ENCODE assay signal across 14 cellular contexts in the genomic region with DNA sequence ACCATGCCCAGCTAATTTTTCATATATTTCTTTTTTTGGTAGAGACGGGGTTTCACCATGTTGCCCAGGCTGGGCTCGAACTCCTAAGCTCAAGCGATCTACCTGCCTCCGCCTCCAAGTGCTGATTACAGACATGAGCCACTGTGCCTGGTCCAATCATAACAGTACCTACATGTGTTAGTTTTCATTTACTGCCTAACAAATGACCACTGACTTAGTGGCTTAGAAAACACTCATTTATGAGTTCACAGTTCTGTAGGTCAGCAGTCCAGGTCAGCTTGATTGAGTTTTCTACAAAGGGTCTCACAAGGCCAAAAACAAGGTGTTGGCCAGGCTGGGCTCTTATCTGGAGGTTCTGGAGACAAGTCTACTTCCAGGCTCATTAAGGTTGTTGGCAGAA.
DNase-seq lines count a peak whose midpoint lies in the region; ATAC-seq and TF ChIP-seq lines count a peak whose summit lies in the region.
"Had no signal": no experiment of that assay in that cellular context is flagged by ENCODE, and none has a peak within 500 bp of the region (broad histone marks: within the 10 kb centered on the region; RNA-seq: fewer than 3 reads in every experiment).

No MANE protein-coding gene starts in this region.

- H2AFZ ChIP-seq in HCT116 (ENCODE audit: low read depth, low read length, poor library complexity, severe bottlenecking): no peak overlapping the region
- H2AFZ ChIP-seq in OCI-LY7 (ENCODE audit: low read length): no peak overlapping the region

- DNase-seq in HCT116 (ENCODE audit: low read depth, low spot score): no peak
- no peak for DNase-seq in OCI-LY7 (ENCODE audit: low spot score)
- DNase-seq in nucleus accumbens (lab: John Stamatoyannopoulos, UW): no peak
- DNase-seq in superior temporal gyrus (ENCODE audit: extremely low spot score): no peak
- no peak for DNase-seq in mucosa of descending colon
- DNase-seq: BE2C; C1 segment of cervical spinal cord; Calu3; CD4-positive, alpha-beta memory T cell; COR-L47; DMS53; GOT3 had no signal

- H3K4me2 ChIP-seq in BLaER1 (no peak overlapping the region), HCT116 (ENCODE audit: low read length) (no peak overlapping the region), OCI-LY7 (ENCODE audit: low read length) (no peak overlapping the region)

- H3K9me3 ChIP-seq in BLaER1 (peaks cover 32% of the 10 kb centered on the region), HCT116 (ENCODE audit: control insufficient read depth in 1 of 2, insufficient read depth in 1 of 2, low read depth in 1 of 2, low read length in 2 of 2) (no peaks in the 10 kb centered on the region), OCI-LY7 (ENCODE audit: low read length) (peaks cover 20% of the 10 kb centered on the region), mucosa of descending colon (peaks cover 3% of the 10 kb centered on the region)
- H3K9me3 ChIP-seq: BE2C, HAP-1 had no signal

- ATAC-seq in HCT116 (no peak), mucosa of descending colon (no peak)

- BruUV-seq in HCT116 (replicated peaks; lab: Mats Ljungman, UMichigan) (no TSS peak), OCI-LY7 (replicated peaks; lab: Mats Ljungman, UMichigan) (no TSS peak)

- H3K9ac ChIP-seq in BLaER1 (no peak overlapping the region), HCT116 (ENCODE audit: low read length) (no peak overlapping the region)

- TF ChIP-seq CTCF in HCT116 (IDR thresholded peaks at IDR 0.05 in 2 of 3, conservative IDR thresholded peaks at IDR 0.05 in 1 of 3; ENCODE audit: borderline replicate concordance in 1 of 3, insufficient read depth in 1 of 3, low read depth in 2 of 3, low read length in 2 of 3) (no peak), OCI-LY7 (conservative IDR thresholded peaks at IDR 0.05; ENCODE audit: low read length) (no peak), mucosa of descending colon (IDR thresholded peaks at IDR 0.05) (no peak)

- H3K27ac ChIP-seq in BLaER1 (0 out of 2 replicates have a peak overlapping the region, but pooled peaks have one; percentile 32), HCT116 (ENCODE audit: low read depth, low read length) (no peak overlapping the region), OCI-LY7 (ENCODE audit: low read depth, low read length, poor library complexity, severe bottlenecking) (peak overlapping the region; percentile 40)

- no peaks in the 10 kb centered on the region for H3K9me2 ChIP-seq in HCT116 (ENCODE audit: insufficient read depth)
- no peaks in the 10 kb centered on the region for H3K9me2 ChIP-seq in OCI-LY7 (ENCODE audit: insufficient read depth, low read length)

- no peaks in the 10 kb centered on the region for H3K79me2 ChIP-seq in HCT116 (ENCODE audit: insufficient read depth, low read length)
- H3K79me2 ChIP-seq in OCI-LY7 (ENCODE audit: insufficient read depth, low read depth, low read length): peaks cover 8% of the 10 kb centered on the region; the same call in 1 of the 2 replicates

- POLR2A ChIA-PET in HCT116 (lab: Charles Lee): no interaction called here
- POLR2A ChIA-PET in OCI-LY7 (lab: Charles Lee): interaction anchor here (0.7 kb wide), 1 partner anchor 63 kb away, joined by 3 read pairs; no protein-coding TSS in a partner anchor

- intact Hi-C loops in HCT116 (cut with micrococcal nuclease): no loop called here
- intact Hi-C loops in OCI-LY7 (cut with micrococcal nuclease; ENCODE audit: unreplicated experiment): no loop called here
- intact Hi-C loops in mucosa of descending colon (cut with DNase I, micrococcal nuclease): no loop called here

- CTCF ChIA-PET in HCT116 (lab: Charles Lee) (no interaction called here), OCI-LY7 (lab: Charles Lee; ENCODE audit: unreplicated experiment) (no interaction called here)

- H3K27me3 ChIP-seq in BLaER1 (no peaks in the 10 kb centered on the region), HCT116 (ENCODE audit: insufficient read depth, low read length) (no peaks in the 10 kb centered on the region)
- H3K27me3 ChIP-seq: BE2C had no signal

- peaks cover 26% of the 10 kb centered on the region for H3K36me3 ChIP-seq in BLaER1
- H3K36me3 ChIP-seq in HCT116 (ENCODE audit: control insufficient read depth in 1 of 2, insufficient read depth in 2 of 2, low read length in 2 of 2): peaks cover 0 to 2% of the 10 kb centered on the region in 2 experiments; a peak in 1 of 4 replicates
- peaks cover 81% of the 10 kb centered on the region for H3K36me3 ChIP-seq in OCI-LY7 (ENCODE audit: insufficient read depth, low read length)
- H3K36me3 ChIP-seq in mucosa of descending colon (ENCODE audit: low read depth): no peaks in the 10 kb centered on the region
- H3K36me3 ChIP-seq: BE2C had no signal

- RAD21 ChIA-PET in HCT116 (lab: Charles Lee; ENCODE audit: low non-redundant PET in 1 of 2, low total read pairs in 2 of 2, uncharacterized antibody in 2 of 2, unreplicated experiment in 2 of 2): no interaction called here

- no peak for TF ChIP-seq POLR2A in HCT116 (IDR thresholded peaks at IDR 0.05; ENCODE audit: borderline replicate concordance, extremely low read depth, insufficient read depth, insufficient read length)

- peaks cover 33% of the 10 kb centered on the region for H3K4me1 ChIP-seq in BLaER1
- H3K4me1 ChIP-seq in HCT116 (ENCODE audit: control insufficient read depth in 1 of 2, insufficient read depth in 2 of 2, low read length in 2 of 2): no peaks in the 10 kb centered on the region
- peaks cover 32% of the 10 kb centered on the region for H3K4me1 ChIP-seq in OCI-LY7 (ENCODE audit: insufficient read depth, low read length, poor library complexity, severe bottlenecking)
- H3K4me1 ChIP-seq in mucosa of descending colon (ENCODE audit: low read depth): peaks cover 4% of the 10 kb centered on the region
- H3K4me1 ChIP-seq: BE2C, HAP-1 had no signal

- TF ChIP-seq RAD21 in HCT116 (IDR thresholded peaks at IDR 0.05; ENCODE audit: low read depth): no peak

- H4K20me1 ChIP-seq in BLaER1 (no peaks in the 10 kb centered on the region), HCT116 (ENCODE audit: insufficient read depth) (no peaks in the 10 kb centered on the region), OCI-LY7 (ENCODE audit: insufficient read depth, low read length) (no peaks in the 10 kb centered on the region)

- H3K4me3 ChIP-seq in BLaER1 (no peak overlapping the region), HCT116 (replicated peaks in 1 of 2; ENCODE audit: low read depth in 1 of 2, low read length in 2 of 2) (no peak overlapping the region), OCI-LY7 (ENCODE audit: low read depth, low read length, poor library complexity, severe bottlenecking) (no peak overlapping the region), mucosa of descending colon (no peak overlapping the region)
- H3K4me3 ChIP-seq: HAP-1 had no signal

TF ChIP-seq in HCT116, 20 proteins besides CTCF, POLR2A, EP300 and RAD21:
- TF ChIP-seq TCF7L2 (IDR thresholded peaks at IDR 0.05; ENCODE audit: borderline replicate concordance, extremely low read depth, insufficient read depth, insufficient read length) (no peak), CEBPB (IDR thresholded peaks at IDR 0.05; ENCODE audit: low read depth) (no peak), SRF (IDR thresholded peaks at IDR 0.05; ENCODE audit: low read depth) (no peak), CBX3 (IDR thresholded peaks at IDR 0.05; ENCODE audit: low read depth) (0 out of 2 replicates have a peak, but pooled peaks have one; percentile 21), JUND (IDR thresholded peaks at IDR 0.05) (no peak)
- TF ChIP-seq, protein P1, sequence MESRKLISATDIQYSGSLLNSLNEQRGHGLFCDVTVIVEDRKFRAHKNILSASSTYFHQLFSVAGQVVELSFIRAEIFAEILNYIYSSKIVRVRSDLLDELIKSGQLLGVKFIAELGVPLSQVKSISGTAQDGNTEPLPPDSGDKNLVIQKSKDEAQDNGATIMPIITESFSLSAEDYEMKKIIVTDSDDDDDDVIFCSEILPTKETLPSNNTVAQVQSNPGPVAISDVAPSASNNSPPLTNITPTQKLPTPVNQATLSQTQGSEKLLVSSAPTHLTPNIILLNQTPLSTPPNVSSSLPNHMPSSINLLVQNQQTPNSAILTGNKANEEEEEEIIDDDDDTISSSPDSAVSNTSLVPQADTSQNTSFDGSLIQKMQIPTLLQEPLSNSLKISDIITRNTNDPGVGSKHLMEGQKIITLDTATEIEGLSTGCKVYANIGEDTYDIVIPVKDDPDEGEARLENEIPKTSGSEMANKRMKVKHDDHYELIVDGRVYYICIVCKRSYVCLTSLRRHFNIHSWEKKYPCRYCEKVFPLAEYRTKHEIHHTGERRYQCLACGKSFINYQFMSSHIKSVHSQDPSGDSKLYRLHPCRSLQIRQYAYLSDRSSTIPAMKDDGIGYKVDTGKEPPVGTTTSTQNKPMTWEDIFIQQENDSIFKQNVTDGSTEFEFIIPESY (IDR thresholded peaks at IDR 0.05; ENCODE audit: extremely low read depth, insufficient replicate concordance, low read length): no peak
